Comparison of ENCODE assay signal across 14 cellular contexts in the genomic region with DNA sequence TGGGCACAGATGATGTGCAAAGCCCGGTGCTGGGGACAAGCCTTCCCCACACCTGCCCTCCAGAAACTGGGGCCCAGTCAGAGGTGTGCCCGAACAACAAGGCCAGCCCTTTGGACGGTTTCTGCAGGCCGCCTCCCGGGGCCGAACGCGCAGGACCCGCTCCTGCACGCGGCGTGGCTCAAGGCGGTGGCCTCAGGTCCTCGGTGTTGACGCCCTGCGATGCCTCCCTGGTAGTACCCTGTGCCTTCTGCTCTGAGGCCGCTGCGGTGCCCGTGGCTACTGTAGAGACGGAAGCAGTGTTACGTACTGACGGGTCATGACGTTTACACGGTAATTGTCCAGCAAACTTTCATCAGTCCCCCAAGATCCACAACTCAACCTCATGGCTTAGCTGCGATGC. TPM values are rescaled to one million over a fixed set of nuclear protein-coding genes. Genes with fewer than 3 reads are reported as not detected.
DNase-seq lines count a peak whose midpoint lies in the region; ATAC-seq and TF ChIP-seq lines count a peak whose summit lies in the region.
"Had no signal": no experiment of that assay in that cellular context is flagged by ENCODE, and none has a peak within 500 bp of the region (broad histone marks: within the 10 kb centered on the region; RNA-seq: fewer than 3 reads in every experiment).

No MANE protein-coding gene starts in this region.

- no peak overlapping the region for H3K27ac Mint-ChIP-seq in chondrocyte (ENCODE audit: unreplicated experiment)
- no peak overlapping the region for H3K27ac Mint-ChIP-seq in nephron progenitor cell
- H3K27ac Mint-ChIP-seq in type B pancreatic cell = no peak overlapping the region
- H3K27ac Mint-ChIP-seq: CD4-positive, alpha-beta memory T cell had no signal

- TF ChIP-seq CTCF in chondrocyte (IDR thresholded peaks at IDR 0.05) (no peak), nephron progenitor cell (IDR thresholded peaks at IDR 0.05) (no peak), type B pancreatic cell (conservative IDR thresholded peaks at IDR 0.05) (no peak)

- H3K36me3 Mint-ChIP-seq in chondrocyte (ENCODE audit: low read depth) = peaks cover 7% of the 10 kb centered on the region
- H3K36me3 Mint-ChIP-seq in nephron progenitor cell (ENCODE audit: low read depth) = peaks cover 18% of the 10 kb centered on the region
- peaks cover 4% of the 10 kb centered on the region for H3K36me3 Mint-ChIP-seq in type B pancreatic cell
- H3K36me3 Mint-ChIP-seq: CD4-positive, alpha-beta memory T cell had no signal

- H3K9me3 Mint-ChIP-seq in chondrocyte (ENCODE audit: low read depth) = peaks cover 6% of the 10 kb centered on the region
- H3K9me3 Mint-ChIP-seq in nephron progenitor cell = peaks cover 29% of the 10 kb centered on the region
- H3K9me3 Mint-ChIP-seq in type B pancreatic cell = no peaks in the 10 kb centered on the region

- ATAC-seq in HG02840 (IDR thresholded peaks at IDR 0.05; ENCODE audit: low FRiP score, unreplicated experiment) (no peak), HG02759 (IDR thresholded peaks at IDR 0.05; ENCODE audit: unreplicated experiment) (no peak)

- H3K4me3 Mint-ChIP-seq in chondrocyte (ENCODE audit: unreplicated experiment) (no peak overlapping the region), nephron progenitor cell (peak overlapping the region; percentile 38), type B pancreatic cell (peak overlapping the region; percentile 58)

- DNase-seq in chondrocyte (ENCODE audit: low spot score) = peak; percentile 92
- no peak for DNase-seq in nephron progenitor cell
- DNase-seq in type B pancreatic cell (ENCODE audit: extremely low spot score, unreplicated experiment) = no peak
- DNase-seq in SHP77 treated with DMSO at 0.1 percent for 48 hours (lab: John Stamatoyannopoulos, UW) = no peak
- DNase-seq: C1 segment of cervical spinal cord; Calu3; CD4-positive, alpha-beta memory T cell; COR-L47; DMS53; DMS79 treated with DMSO at 0.1 percent for 48 hours; GM23248; HCEC 1CT had no signal

- H3K4me1 Mint-ChIP-seq in chondrocyte (ENCODE audit: low read depth) (no peaks in the 10 kb centered on the region), nephron progenitor cell (peaks cover 15% of the 10 kb centered on the region), type B pancreatic cell (ENCODE audit: unreplicated experiment) (no peaks in the 10 kb centered on the region)

- H3K27me3 Mint-ChIP-seq in chondrocyte (ENCODE audit: low read depth) = peaks cover 8% of the 10 kb centered on the region
- peaks cover 50% of the 10 kb centered on the region for H3K27me3 Mint-ChIP-seq in nephron progenitor cell (ENCODE audit: low read depth, poor library complexity)
- peaks cover 35% of the 10 kb centered on the region for H3K27me3 Mint-ChIP-seq in type B pancreatic cell

RNA-seq across cellular contexts. Expression of a gene that starts 33.5 kb away (rescaled TPM):
- total RNA-seq in chondrocyte = 9.3 to 14.7 TPM (median 10.3 TPM) in 3 replicates
- 13.0 and 19.2 TPM in 2 replicates for total RNA-seq in type B pancreatic cell (ENCODE audit: low replicate concordance)
